ENCODE assay signal across 9 cellular contexts in the genomic region with DNA sequence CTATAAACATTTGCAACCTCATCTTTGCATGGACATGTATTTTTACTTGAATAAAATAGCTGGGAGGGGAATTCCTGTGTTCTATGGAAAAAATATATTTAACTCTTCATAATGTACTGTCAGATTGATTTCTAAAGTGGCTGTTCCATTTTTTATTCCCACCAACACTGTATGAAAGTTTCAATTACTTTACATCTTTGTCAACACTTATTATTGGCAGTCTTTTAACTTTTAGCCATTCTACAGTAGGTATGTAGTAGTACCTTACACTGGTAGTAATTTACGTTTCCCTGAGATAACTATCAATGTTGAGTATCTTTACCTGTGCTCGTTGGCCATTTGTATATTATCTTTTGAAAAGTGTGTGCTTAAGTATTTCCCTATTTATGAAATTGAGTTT.
"Had no signal": no experiment of that assay in that cellular context is flagged by ENCODE, and none has a peak within 500 bp of the region (broad histone marks: within the 10 kb centered on the region; RNA-seq: fewer than 3 reads in every experiment).

No MANE protein-coding gene starts in this region.

- FAIRE-seq: K562 had no signal

- H3K4me1 ChIP-seq: HAP-1 had no signal

- H3K36me3 ChIP-seq: HAP-1 had no signal

- H3K9me3 ChIP-seq: HAP-1 had no signal

- ATAC-seq: HCT116, K562 had no signal

- H2AFZ ChIP-seq: GM23248 had no signal

- H3K4me3 ChIP-seq: GM23248, HAP-1, K562 had no signal

- H3K27ac ChIP-seq: GM23248, HL-60 had no signal

- H3K9ac ChIP-seq: GM23248 had no signal

- DNase-seq: GM23248, GOT3, H7, HFFc6, IMR-90 had no signal
